In genomic region chr5:42872865-42873264, GRCh38 we compare ENCODE assay signal across 1 cellular context.
TF ChIP-seq lines count a peak whose summit lies in the region.

No MANE protein-coding gene starts in this region.

TF ChIP-seq in K562, 482 proteins besides CTCF, POLR2A, EP300 and RAD21 (continued from another document and continues in another):
- TF ChIP-seq CHAMP1 (IDR thresholded peaks at IDR 0.05) (peak; percentile 61; the same call in 1 of the 2 replicates), CREBBP (IDR thresholded peaks at IDR 0.05; ENCODE audit: low read depth, low read length) (no peak), RAD51 (IDR thresholded peaks at IDR 0.05; ENCODE audit: borderline replicate concordance, low read depth) (no peak), LCOR (CRISPR knock-in tag; IDR thresholded peaks at IDR 0.05) (no peak), TRIM24 (IDR thresholded peaks at IDR 0.05) (peak; percentile 92 to 95), CLOCK (CRISPR knock-in tag; IDR thresholded peaks at IDR 0.05; ENCODE audit: borderline replicate concordance) (no peak), MLX (CRISPR knock-in tag; conservative IDR thresholded peaks at IDR 0.05) (no peak), CEBPG (CRISPR knock-in tag; IDR thresholded peaks at IDR 0.05) (no peak), CEBPG (tag; conservative IDR thresholded peaks at IDR 0.05 in 1 of 2, IDR thresholded peaks at IDR 0.05 in 1 of 2) (no peak), PREB (CRISPR knock-in tag; IDR thresholded peaks at IDR 0.05) (no peak), JUND (IDR thresholded peaks at IDR 0.05; ENCODE audit: borderline replicate concordance, low read depth, low read length) (peak; percentile 70), JUND (tag; IDR thresholded peaks at IDR 0.05; ENCODE audit: borderline replicate concordance, low read depth, low read length) (peak; percentile 34; the same call in 1 of the 3 replicates), ZNF174 (CRISPR knock-in tag; IDR thresholded peaks at IDR 0.05) (no peak), CREM (IDR thresholded peaks at IDR 0.05; ENCODE audit: low read depth) (no peak), ZNF740 (CRISPR knock-in tag; IDR thresholded peaks at IDR 0.05) (no peak), ZNF740 (tag; IDR thresholded peaks at IDR 0.05) (no peak), KLF1 (tag; IDR thresholded peaks at IDR 0.05) (0 out of 2 replicates have a peak, but pooled peaks have one; percentile 32), MIER1 (IDR thresholded peaks at IDR 0.05; ENCODE audit: low read depth) (no peak), ZNF239 (CRISPR knock-in tag; IDR thresholded peaks at IDR 0.05) (no peak), XRCC5 (IDR thresholded peaks at IDR 0.05; ENCODE audit: low read depth, low read length) (no peak), POLR3A (IDR thresholded peaks at IDR 0.05; ENCODE audit: borderline replicate concordance, extremely low read depth, insufficient read depth, insufficient read length) (no peak), ZNF518B (CRISPR knock-in tag; IDR thresholded peaks at IDR 0.05) (no peak), POLR2AphosphoS5 (IDR thresholded peaks at IDR 0.05; ENCODE audit: control insufficient read depth, insufficient read depth, low read depth, low read length) (peak; percentile 93), XRCC3 (IDR thresholded peaks at IDR 0.05) (no peak), ZNF766 (CRISPR knock-in tag; conservative IDR thresholded peaks at IDR 0.05) (0 out of 2 replicates have a peak, but pooled peaks have one; percentile 41), ZFX (CRISPR knock-in tag; IDR thresholded peaks at IDR 0.05) (no peak), RERE (CRISPR knock-in tag; IDR thresholded peaks at IDR 0.05; ENCODE audit: borderline replicate concordance) (no peak), HNRNPK (IDR thresholded peaks at IDR 0.05; ENCODE audit: low read depth, low read length, poor library complexity, severe bottlenecking) (no peak), SMARCC2 (IDR thresholded peaks at IDR 0.05; ENCODE audit: low read depth) (peak; percentile 67; the same call in 1 of the 2 replicates), TFAP4 (CRISPR knock-in tag; IDR thresholded peaks at IDR 0.05; ENCODE audit: borderline replicate concordance) (peak; percentile 30; the same call in 1 of the 2 replicates), NELFE (IDR thresholded peaks at IDR 0.05; ENCODE audit: insufficient read depth, insufficient read length) (no peak), MEIS2 (IDR thresholded peaks at IDR 0.05; ENCODE audit: partially characterized antibody) (peak; percentile 59), ZNF512 (tag; IDR thresholded peaks at IDR 0.05) (no peak), CHCHD3 (CRISPR knock-in tag; IDR thresholded peaks at IDR 0.05) (no peak), RB1 (IDR thresholded peaks at IDR 0.05; ENCODE audit: low read depth) (no peak), ZFP1 (CRISPR knock-in tag; IDR thresholded peaks at IDR 0.05) (no peak), CAMTA2 (CRISPR knock-in tag; conservative IDR thresholded peaks at IDR 0.05) (no peak), PPARD (CRISPR knock-in tag; IDR thresholded peaks at IDR 0.05) (no peak), GTF2E2 (tag; IDR thresholded peaks at IDR 0.05) (no peak), ZNF77 (CRISPR knock-in tag; IDR thresholded peaks at IDR 0.05) (no peak), KLF16 (IDR thresholded peaks at IDR 0.05) (peak; percentile 91), RBBP5 (IDR thresholded peaks at IDR 0.05; ENCODE audit: borderline replicate concordance, insufficient read depth, low read length, poor library complexity, severe bottlenecking) (no peak), ZBTB1 (CRISPR knock-in tag; IDR thresholded peaks at IDR 0.05; ENCODE audit: borderline replicate concordance, low read depth) (no peak), E2F5 (CRISPR knock-in tag; IDR thresholded peaks at IDR 0.05) (no peak)
